In genomic region chr15:40853241-40853890, GRCh38 we compare ENCODE assay signal across 21 cellular contexts. TPM values are rescaled to one million over a fixed set of nuclear protein-coding genes. Genes with fewer than 3 reads are reported as not detected.
DNase-seq lines count a peak whose midpoint lies in the region; ATAC-seq and TF ChIP-seq lines count a peak whose summit lies in the region.
"Had no signal": no experiment of that assay in that cellular context is flagged by ENCODE, and none has a peak within 500 bp of the region (broad histone marks: within the 10 kb centered on the region; RNA-seq: fewer than 3 reads in every experiment).

No MANE protein-coding gene starts in this region.

- DNase-seq in PC-3 (no peak), islet precursor cell (peak; percentile 37), osteoblast (ENCODE audit: insufficient read length, low spot score, missing footprints) (peak; percentile 66), type B pancreatic cell (ENCODE audit: extremely low spot score, unreplicated experiment) (no peak), pons (ENCODE audit: low spot score) (no peak)
- DNase-seq: CD4-positive, alpha-beta T cell; HCEC 1CT; NCI-H1092; NCI-H1417 treated with DMSO at 0.1 percent for 48 hours; NCI-H1694 treated with DMSO at 0.1 percent for 48 hours; NCI-H2081; NCI-H226; NCI-H510A; SHP77 had no signal

- TSS peak; percentile 3 for BruUV-seq in PC-3 (replicated peaks; lab: Mats Ljungman, UMichigan)

- no peak overlapping the region for H3K27ac ChIP-seq in PC-3 (ENCODE audit: low read length)
- no peak overlapping the region for H3K27ac ChIP-seq in osteoblast (ENCODE audit: low read depth, low read length)
- H3K27ac ChIP-seq in gastroesophageal sphincter = no peak overlapping the region
- H3K27ac ChIP-seq: RWPE1 had no signal

- H3K79me2 ChIP-seq in PC-3 (ENCODE audit: low read length) (peaks cover 33% of the 10 kb centered on the region), osteoblast (ENCODE audit: insufficient read depth, low read length) (no peaks in the 10 kb centered on the region)

- no peak for ATAC-seq in PC-3
- no peak for ATAC-seq in HG02840 (IDR thresholded peaks at IDR 0.05; ENCODE audit: low FRiP score, unreplicated experiment)
- ATAC-seq in gastroesophageal sphincter = no peak
- ATAC-seq: GM23338, Panc1 had no signal

- H3K4me2 ChIP-seq in PC-3 (ENCODE audit: low read length) = no peak overlapping the region
- no peak overlapping the region for H3K4me2 ChIP-seq in osteoblast (ENCODE audit: insufficient read depth, low read length)
- H3K4me2 ChIP-seq: GM23338 had no signal

- peaks cover 44% of the 10 kb centered on the region for H3K36me3 ChIP-seq in PC-3 (ENCODE audit: low read depth, low read length)
- H3K36me3 ChIP-seq in osteoblast (ENCODE audit: insufficient read depth, low read length) = no peaks in the 10 kb centered on the region
- H3K36me3 ChIP-seq in gastroesophageal sphincter = no peaks in the 10 kb centered on the region

- peaks cover 9% of the 10 kb centered on the region for H3F3A ChIP-seq in PC-3 (ENCODE audit: low read length, unreplicated experiment)

- H3K9ac ChIP-seq in PC-3 (ENCODE audit: low read length) = no peak overlapping the region

- H3K4me3 ChIP-seq in PC-3 (ENCODE audit: low read length) = no peak overlapping the region
- no peak overlapping the region for H3K4me3 ChIP-seq in osteoblast (ENCODE audit: insufficient read depth, low read length)
- H3K4me3 ChIP-seq in gastroesophageal sphincter = no peak overlapping the region
- H3K4me3 ChIP-seq: GM23338 had no signal

- intact Hi-C loops in PC-3 (cut with micrococcal nuclease) = no loop called here

- peak overlapping the region; percentile 36 for H3K27ac Mint-ChIP-seq in type B pancreatic cell
- H3K27ac Mint-ChIP-seq: CD4-positive, alpha-beta T cell; GM23338 had no signal

- H4K20me1 ChIP-seq in PC-3 (ENCODE audit: low read length) (no peaks in the 10 kb centered on the region), osteoblast (ENCODE audit: insufficient read depth, low read length) (no peaks in the 10 kb centered on the region)

- no peak for TF ChIP-seq POLR2A in gastroesophageal sphincter (IDR thresholded peaks at IDR 0.05)

- no peaks in the 10 kb centered on the region for H3K27me3 ChIP-seq in PC-3 (ENCODE audit: low read length)
- H3K27me3 ChIP-seq in osteoblast (ENCODE audit: insufficient read depth, low read length) = no peaks in the 10 kb centered on the region
- peaks cover 25% of the 10 kb centered on the region for H3K27me3 ChIP-seq in gastroesophageal sphincter

- no peak for TF ChIP-seq EP300 in gastroesophageal sphincter (IDR thresholded peaks at IDR 0.05)

- H3K4me1 ChIP-seq in PC-3 (ENCODE audit: insufficient read depth, low read length) (peaks cover 23% of the 10 kb centered on the region), osteoblast (ENCODE audit: insufficient read depth, low read length) (no peaks in the 10 kb centered on the region), gastroesophageal sphincter (peaks cover 0 to 9% (median 0%) of the 10 kb centered on the region in 3 donors)

- H3K4me1 Mint-ChIP-seq in type B pancreatic cell (ENCODE audit: unreplicated experiment) = peaks cover 17% of the 10 kb centered on the region

- POLR2A ChIA-PET in PC-3 (lab: Charles Lee; ENCODE audit: unreplicated experiment) = no interaction called here

- H3K9me3 ChIP-seq in PC-3 (ENCODE audit: low read length) (no peaks in the 10 kb centered on the region), osteoblast (ENCODE audit: low read depth, low read length) (no peaks in the 10 kb centered on the region), gastroesophageal sphincter (no peaks in the 10 kb centered on the region)

- CTCF ChIA-PET in PC-3 (lab: Charles Lee) = no interaction called here

- no peaks in the 10 kb centered on the region for H3K9me2 ChIP-seq in PC-3 (replicated peaks; ENCODE audit: low read length)

- WGBS in gastroesophageal sphincter (ENCODE audit: low coverage in 1 of 2), 2 donors = 88% methylated on average over 8 of the region's 16 CpGs; no CpG with 5 or more reads in 1 of the 2 donors

- H3K27me3 Mint-ChIP-seq in type B pancreatic cell = no peaks in the 10 kb centered on the region
- H3K27me3 Mint-ChIP-seq: CD4-positive, alpha-beta T cell had no signal

- H2AFZ ChIP-seq in PC-3 (ENCODE audit: low read length) (no peak overlapping the region), osteoblast (ENCODE audit: low read length) (no peak overlapping the region)
- H2AFZ ChIP-seq: GM23338 had no signal

- H3K9me3 Mint-ChIP-seq in type B pancreatic cell = no peaks in the 10 kb centered on the region
- H3K9me3 Mint-ChIP-seq: CD4-positive, alpha-beta T cell; GM23338 had no signal

- TF ChIP-seq CTCF in PC-3 (conservative IDR thresholded peaks at IDR 0.05; ENCODE audit: low read depth, low read length) = no peak
- TF ChIP-seq CTCF in osteoblast (IDR thresholded peaks at IDR 0.05; ENCODE audit: extremely low read depth, low read depth, low read length) = no peak
- TF ChIP-seq CTCF in type B pancreatic cell (conservative IDR thresholded peaks at IDR 0.05) = no peak
- no peak for TF ChIP-seq CTCF in gastroesophageal sphincter (IDR thresholded peaks at IDR 0.05)

- H3K4me3 Mint-ChIP-seq in type B pancreatic cell = no peak overlapping the region
- H3K4me3 Mint-ChIP-seq: CD4-positive, alpha-beta T cell; GM23338 had no signal

- H3K36me3 Mint-ChIP-seq in type B pancreatic cell = peaks cover 12% of the 10 kb centered on the region

RNA-seq across cellular contexts. Expression of gene SPINT1, which starts 9.5 kb away (rescaled TPM):
- total RNA-seq in PC-3 (2014; rRNA removed) (177 and 244 TPM in 2 replicates), osteoblast (0.72 and 0.88 TPM in 2 replicates), type B pancreatic cell (ENCODE audit: low replicate concordance) (156 and 401 TPM in 2 replicates), gastroesophageal sphincter (10 to 100 TPM in 1 of 4 donors, 1 to 10 TPM in 3; 2.0 to 29.8 (median 2.8) TPM)

RNA-seq across cellular contexts. Expression of gene RHOV, which starts 20.7 kb away (rescaled TPM):
- total RNA-seq in PC-3 (2014; rRNA removed) (39.5 and 52.2 TPM in 2 replicates), osteoblast (0.36 TPM in 1 of 2 replicates, not detected in the other), type B pancreatic cell (ENCODE audit: low replicate concordance) (19.3 and 43.3 TPM in 2 replicates), gastroesophageal sphincter (1 to 10 TPM in 1 of 4 donors, not detected in 3; 7.0 TPM)

RNA-seq across cellular contexts. Expression of gene PPP1R14D, which starts 24.9 kb away (rescaled TPM):
- total RNA-seq in PC-3 (2014; rRNA removed) = 0.33 TPM in 1 of 2 replicates, not detected in the other
- total RNA-seq in osteoblast = not detected in 2 replicates
- total RNA-seq in type B pancreatic cell (ENCODE audit: low replicate concordance) = 0.70 and 1.0 TPM in 2 replicates
- total RNA-seq in gastroesophageal sphincter = not detected
- total RNA-seq: A172; CD4-positive, alpha-beta T cell; GM23338; SK-MEL-5 had no signal

RNA-seq across cellular contexts. Expression of gene VPS18, which starts 40.9 kb away (rescaled TPM):
- total RNA-seq in PC-3 (2014; rRNA removed) = 37.6 and 39.5 TPM in 2 replicates
- 55.4 and 60.8 TPM in 2 replicates for total RNA-seq in osteoblast
- total RNA-seq in type B pancreatic cell (ENCODE audit: low replicate concordance) = 25.6 and 37.2 TPM in 2 replicates
- 10 to 100 TPM; 24.6 to 36.3 (median 29.9) TPM for total RNA-seq in gastroesophageal sphincter

RNA-seq across cellular contexts. Expression of gene DNAJC17, which starts 46.1 kb away (rescaled TPM):
- total RNA-seq in PC-3 (2014; rRNA removed) (51.2 and 53.3 TPM in 2 replicates), osteoblast (14.8 and 15.6 TPM in 2 replicates), type B pancreatic cell (ENCODE audit: low replicate concordance) (23.7 and 38.3 TPM in 2 replicates), gastroesophageal sphincter (10 to 100 TPM in 3 of 4 donors, 1 to 10 TPM in 1; 7.8 to 20.5 (median 17.8) TPM)

Comparison
In these comparisons a context has a peak if more than half of its experiments do, and no peak if none do; other contexts are left out.
1. DNase-seq: peak in islet precursor cell (single experiment) and osteoblast (single experiment); none in PC-3 (single experiment), type B pancreatic cell (single experiment) and pons (single experiment).